35 cellular contexts compared by ENCODE assay signal in the genomic region with DNA sequence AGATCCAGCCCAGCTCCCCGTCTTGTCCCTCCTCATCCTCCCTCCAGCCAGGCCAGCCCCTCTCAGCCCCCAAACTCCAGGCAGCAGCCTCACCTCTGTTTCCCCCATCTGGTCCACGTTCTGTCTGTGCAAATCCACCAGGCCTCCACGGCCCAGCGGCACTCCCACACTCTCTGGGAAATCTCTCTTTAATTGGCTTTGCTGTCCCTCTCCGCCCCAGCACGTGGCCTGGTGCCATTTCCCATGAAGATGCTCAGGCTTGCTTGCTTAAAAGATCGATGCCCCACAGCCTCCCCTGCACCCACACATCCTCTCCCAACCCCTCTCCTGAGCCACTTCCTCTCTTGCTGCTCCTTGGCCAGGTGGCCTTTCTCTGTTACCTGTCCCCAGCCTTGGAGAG. TPM values are rescaled to one million over a fixed set of nuclear protein-coding genes. Genes with fewer than 3 reads are reported as not detected.
DNase-seq lines count a peak whose midpoint lies in the region; ATAC-seq and TF ChIP-seq lines count a peak whose summit lies in the region.
"Had no signal": no experiment of that assay in that cellular context is flagged by ENCODE, and none has a peak within 500 bp of the region (broad histone marks: within the 10 kb centered on the region; RNA-seq: fewer than 3 reads in every experiment).

No MANE protein-coding gene starts in this region.

- no peak overlapping the region for H3K4ac ChIP-seq in IMR-90 (ENCODE audit: low read depth, low read length)

- dilution Hi-C loops in IMR-90 (cut with HindIII; ENCODE audit: low sequenced_read_pairs, unreplicated experiment), result no loop called here

- H3K9me3 ChIP-seq in IMR-90 (ENCODE audit: control insufficient read depth, insufficient read depth, low read length) (no peaks in the 10 kb centered on the region), endodermal cell (ENCODE audit: control insufficient read depth, low read length) (no peaks in the 10 kb centered on the region), osteoblast (ENCODE audit: low read depth, low read length) (no peaks in the 10 kb centered on the region)
- no peaks in the 10 kb centered on the region for H3K9me3 ChIP-seq in CD4-positive, alpha-beta memory T cell (ENCODE audit: control insufficient read depth in 1 of 2, low read length in 2 of 2)
- H3K9me3 ChIP-seq: ascending aorta, neutrophil, psoas muscle, SJSA1, testis had no signal

- H3K27ac ChIP-seq in IMR-90 (ENCODE audit: insufficient read depth, low read length) (no peak overlapping the region), endodermal cell (ENCODE audit: low read depth, low read length) (no peak overlapping the region), osteoblast (ENCODE audit: low read depth, low read length) (no peak overlapping the region)
- no peak overlapping the region for H3K27ac ChIP-seq in CD4-positive, alpha-beta memory T cell (ENCODE audit: low read depth, low read length)
- H3K27ac ChIP-seq: ascending aorta, cardiac muscle cell, epithelial cell of prostate, neutrophil, psoas muscle, RWPE1, SJSA1 had no signal

- BruUV-seq in IMR-90 (replicated peaks; lab: Mats Ljungman, UMichigan), result no TSS peak

- H3K4me1 ChIP-seq in IMR-90 (ENCODE audit: control insufficient read depth, insufficient read depth, low read length), result peaks cover 3% of the 10 kb centered on the region; the same call in 1 of the 2 replicates
- H3K4me1 ChIP-seq in endodermal cell (ENCODE audit: control insufficient read depth, insufficient read depth, low read length), result no peaks in the 10 kb centered on the region
- H3K4me1 ChIP-seq in osteoblast (ENCODE audit: insufficient read depth, low read length), result peaks cover 4% of the 10 kb centered on the region
- H3K4me1 ChIP-seq in CD4-positive, alpha-beta memory T cell (ENCODE audit: insufficient read depth, low read length), result peaks cover 9% of the 10 kb centered on the region
- H3K4me1 ChIP-seq: ascending aorta, SJSA1 had no signal

- no peak overlapping the region for H3K4me3 Mint-ChIP-seq in T-helper 2 cell treated with Interferon-gamma antibody and Interleukin-4, amounts not matched to agents 5 μg/mL and 100 μg/mL, for 36 hours
- no peak overlapping the region for H3K4me3 Mint-ChIP-seq in endodermal cell
- no peak overlapping the region for H3K4me3 Mint-ChIP-seq in CD4-positive, alpha-beta memory T cell
- H3K4me3 Mint-ChIP-seq: activated CD4-positive, alpha-beta memory T cell treated with anti-CD3 and anti-CD28 coated beads, Interleukin-2, amount 10 ng/mL, durations not matched to agents 7 days and 5 days; activated naive CD8-positive, alpha-beta T cell; CD4-positive, alpha-beta T cell; GM23338; T-helper 1 cell treated with Interleukin-12 subunit alpha and Interleukin-12 subunit beta and Interleukin-4 antibody, amounts not matched to agents 30 μg/mL and 1 μg/mL, for 36 hours had no signal

- H3K36me3 Mint-ChIP-seq in T-helper 2 cell treated with Interferon-gamma antibody and Interleukin-4, amounts not matched to agents 5 μg/mL and 100 μg/mL, for 36 hours (ENCODE audit: low read depth), result no peaks in the 10 kb centered on the region
- peaks cover 3% of the 10 kb centered on the region for H3K36me3 Mint-ChIP-seq in endodermal cell (ENCODE audit: low read depth)
- no peaks in the 10 kb centered on the region for H3K36me3 Mint-ChIP-seq in CD4-positive, alpha-beta memory T cell
- H3K36me3 Mint-ChIP-seq: activated naive CD8-positive, alpha-beta T cell had no signal

- H3K9me1 ChIP-seq in IMR-90 (ENCODE audit: insufficient read depth, low read length), result no peaks in the 10 kb centered on the region

- H3K79me2 ChIP-seq in osteoblast (ENCODE audit: insufficient read depth, low read length), result no peaks in the 10 kb centered on the region

- H3K36me3 ChIP-seq in IMR-90 (ENCODE audit: control insufficient read depth, insufficient read depth, low read length) (no peaks in the 10 kb centered on the region), endodermal cell (ENCODE audit: control insufficient read depth, insufficient read depth, low read length) (no peaks in the 10 kb centered on the region), osteoblast (ENCODE audit: insufficient read depth, low read length) (no peaks in the 10 kb centered on the region)
- no peaks in the 10 kb centered on the region for H3K36me3 ChIP-seq in CD4-positive, alpha-beta memory T cell (ENCODE audit: insufficient read depth, low read length)
- H3K36me3 ChIP-seq: cardiac muscle cell, neutrophil, SJSA1 had no signal

- H4K8ac ChIP-seq in IMR-90 (ENCODE audit: low read depth in 2 of 2, low read length in 2 of 2), result no peak overlapping the region

- TF ChIP-seq POLR2A in IMR-90 (IDR thresholded peaks at IDR 0.05; ENCODE audit: low read depth, low read length), result no peak

- no peaks in the 10 kb centered on the region for H3K9me3 Mint-ChIP-seq in T-helper 2 cell treated with Interferon-gamma antibody and Interleukin-4, amounts not matched to agents 5 μg/mL and 100 μg/mL, for 36 hours
- H3K9me3 Mint-ChIP-seq in endodermal cell, result no peaks in the 10 kb centered on the region
- no peaks in the 10 kb centered on the region for H3K9me3 Mint-ChIP-seq in CD4-positive, alpha-beta memory T cell
- H3K9me3 Mint-ChIP-seq: activated CD4-positive, alpha-beta memory T cell treated with anti-CD3 and anti-CD28 coated beads, Interleukin-2, amount 10 ng/mL, durations not matched to agents 7 days and 5 days; CD4-positive, alpha-beta T cell; GM23338; T-helper 1 cell treated with Interleukin-12 subunit alpha and Interleukin-12 subunit beta and Interleukin-4 antibody, amounts not matched to agents 30 μg/mL and 1 μg/mL, for 36 hours had no signal

- peaks cover 17% of the 10 kb centered on the region for H3K4me1 Mint-ChIP-seq in T-helper 2 cell treated with Interferon-gamma antibody and Interleukin-4, amounts not matched to agents 5 μg/mL and 100 μg/mL, for 36 hours (ENCODE audit: low read depth)
- peaks cover 14% of the 10 kb centered on the region for H3K4me1 Mint-ChIP-seq in endodermal cell
- H3K4me1 Mint-ChIP-seq in CD4-positive, alpha-beta memory T cell, result peaks cover 8 to 15% (median 11%) of the 10 kb centered on the region in 4 donors

- H2BK15ac ChIP-seq in IMR-90 (ENCODE audit: low read depth, low read length), result no peak overlapping the region

- H4K20me1 ChIP-seq in IMR-90 (ENCODE audit: insufficient read depth, low read length) (no peaks in the 10 kb centered on the region), osteoblast (ENCODE audit: insufficient read depth, low read length) (no peaks in the 10 kb centered on the region)

- H2BK120ac ChIP-seq in IMR-90 (ENCODE audit: low read depth, low read length), result no peak overlapping the region

- no peak overlapping the region for H3K18ac ChIP-seq in IMR-90 (ENCODE audit: low read depth, low read length)

- H3K27me3 Mint-ChIP-seq in T-helper 2 cell treated with Interferon-gamma antibody and Interleukin-4, amounts not matched to agents 5 μg/mL and 100 μg/mL, for 36 hours (ENCODE audit: low read depth), result peaks cover 8% of the 10 kb centered on the region
- no peaks in the 10 kb centered on the region for H3K27me3 Mint-ChIP-seq in endodermal cell (ENCODE audit: insufficient read depth)
- H3K27me3 Mint-ChIP-seq in CD4-positive, alpha-beta memory T cell, result no peaks in the 10 kb centered on the region
- H3K27me3 Mint-ChIP-seq: activated naive CD8-positive, alpha-beta T cell; CD4-positive, alpha-beta T cell had no signal

- in situ Hi-C loops in IMR-90 (cut with MboI; ENCODE audit: low sequenced_read_pairs), result no loop called here
- in situ Hi-C loops in G401 (cut with HindIII; ENCODE audit: low sequenced_read_pairs), result no loop called here

- H3K27me3 ChIP-seq in IMR-90 (ENCODE audit: control insufficient read depth, insufficient read depth, low read length), result peaks cover 21% of the 10 kb centered on the region
- no peaks in the 10 kb centered on the region for H3K27me3 ChIP-seq in endodermal cell (ENCODE audit: control insufficient read depth, insufficient read depth, low read length, poor library complexity, severe bottlenecking)
- H3K27me3 ChIP-seq in osteoblast (ENCODE audit: insufficient read depth, low read length), result no peaks in the 10 kb centered on the region
- no peaks in the 10 kb centered on the region for H3K27me3 ChIP-seq in CD4-positive, alpha-beta memory T cell (ENCODE audit: insufficient read depth, low read length)
- H3K27me3 ChIP-seq: ascending aorta, cardiac muscle cell, neutrophil, SJSA1, testis had no signal

- CTCF ChIA-PET in IMR-90 (lab: Yijun Ruan, JAX), result no interaction called here
- CTCF ChIA-PET in CD4-positive, alpha-beta memory T cell (lab: Charles Lee; ENCODE audit: partially characterized antibody), result interaction anchor here (5.3 kb wide), 1 partner anchor 13 kb away, joined by 41 read pairs; no protein-coding TSS in a partner anchor

- peak overlapping the region; percentile 68 for H3K27ac Mint-ChIP-seq in T-helper 2 cell treated with Interferon-gamma antibody and Interleukin-4, amounts not matched to agents 5 μg/mL and 100 μg/mL, for 36 hours
- no peak overlapping the region for H3K27ac Mint-ChIP-seq in endodermal cell
- peak overlapping the region in 2 of 7 donors; percentile 59 to 66 for H3K27ac Mint-ChIP-seq in CD4-positive, alpha-beta memory T cell
- H3K27ac Mint-ChIP-seq: activated CD4-positive, alpha-beta memory T cell treated with anti-CD3 and anti-CD28 coated beads, Interleukin-2, amount 10 ng/mL, durations not matched to agents 7 days and 5 days; activated naive CD8-positive, alpha-beta T cell; CD4-positive, alpha-beta T cell; GM23338; T-helper 1 cell treated with Interleukin-12 subunit alpha and Interleukin-12 subunit beta and Interleukin-4 antibody, amounts not matched to agents 30 μg/mL and 1 μg/mL, for 36 hours had no signal

- TF ChIP-seq RAD21 in IMR-90 (IDR thresholded peaks at IDR 0.05; ENCODE audit: low read length), result no peak

- H2AFZ ChIP-seq in IMR-90 (replicated peaks; ENCODE audit: low read length, poor library complexity) (no peak overlapping the region), osteoblast (ENCODE audit: low read length) (no peak overlapping the region)
- H2AFZ ChIP-seq: GM23338 had no signal

- no peak overlapping the region for H2BK5ac ChIP-seq in IMR-90 (ENCODE audit: low read depth, low read length, poor library complexity, severe bottlenecking)

- H3K14ac ChIP-seq in IMR-90 (replicated peaks; ENCODE audit: low read depth, low read length), result no peak overlapping the region

- DNase-seq in T-helper 2 cell treated with Interferon-gamma antibody and Interleukin-4, amounts not matched to agents 5 μg/mL and 100 μg/mL, for 36 hours (ENCODE audit: low spot score), result no peak
- DNase-seq in T-helper 2 cell (no peak), IMR-90 (no peak), endodermal cell (peak; percentile 32), osteoblast (ENCODE audit: insufficient read length, low spot score, missing footprints) (peak; percentile 72), G401 (ENCODE audit: low spot score) (no peak), inferior parietal cortex (ENCODE audit: extremely low spot score) (no peak)
- no peak for DNase-seq in CD4-positive, alpha-beta memory T cell
- DNase-seq: activated CD4-positive, alpha-beta memory T cell treated with anti-CD3 and anti-CD28 coated beads, Interleukin-2, amount 10 ng/mL, durations not matched to agents 7 days and 5 days; activated CD4-positive, CD25-positive, alpha-beta regulatory T cell treated with anti-CD3 and anti-CD28 coated beads, Interleukin-2, amount 50 U/mL, for 72 hours; effector CD4-positive, alpha-beta T cell; hypothalamus; NCI-H1092 treated with DMSO at 0.1 percent for 48 hours; NCI-H187 treated with DMSO at 0.1 percent for 48 hours; NCI-H2171; stimulated activated CD4-positive, alpha-beta T cell treated with anti-CD3 and anti-CD28 coated beads, Interleukin-15, amount 100 ng/mL, for 24 hours; stimulated activated naive CD4-positive, alpha-beta T cell treated with Interleukin-2 at 50 U/mL for 16 hours; testis had no signal

- H3K23ac ChIP-seq in IMR-90 (ENCODE audit: low read depth, low read length), result no peak overlapping the region

- TF ChIP-seq CTCF in IMR-90 (conservative IDR thresholded peaks at IDR 0.05; ENCODE audit: low read depth, low read length) (no peak), endodermal cell (conservative IDR thresholded peaks at IDR 0.05) (no peak), osteoblast (IDR thresholded peaks at IDR 0.05; ENCODE audit: extremely low read depth, low read depth, low read length) (no peak)

- H2AK9ac ChIP-seq in IMR-90 (replicated peaks; ENCODE audit: low read depth, low read length, poor library complexity), result peak overlapping the region; percentile 70

- H3K4me3 ChIP-seq in IMR-90 (ENCODE audit: insufficient read depth, low read depth, low read length) (no peak overlapping the region), endodermal cell (ENCODE audit: low read length) (no peak overlapping the region), osteoblast (ENCODE audit: insufficient read depth, low read length) (no peak overlapping the region)
- H3K4me3 ChIP-seq in CD4-positive, alpha-beta memory T cell (ENCODE audit: low read length in 2 of 2), result no peak overlapping the region
- H3K4me3 ChIP-seq: ascending aorta, cardiac muscle cell, GM23338, psoas muscle, SJSA1, testis had no signal

- no peak overlapping the region for H2BK20ac ChIP-seq in IMR-90 (ENCODE audit: low read depth, low read length)

- intact Hi-C loops in IMR-90 (cut with micrococcal nuclease), result no loop called here
- intact Hi-C loops in CD4-positive, alpha-beta memory T cell (cut with micrococcal nuclease), result no loop called here

- H3K9ac ChIP-seq in IMR-90 (ENCODE audit: low read depth, low read length) (no peak overlapping the region), endodermal cell (ENCODE audit: extremely low read depth, low read length, poor library complexity, severe bottlenecking) (no peak overlapping the region)

- no peak for ATAC-seq in IMR-90 (ENCODE audit: low read depth)
- ATAC-seq: GM23338, left lobe of liver, psoas muscle had no signal

- H3K56ac ChIP-seq in IMR-90 (ENCODE audit: extremely low read depth, insufficient read depth, low read length), result no peak overlapping the region

- no peak overlapping the region for H4K5ac ChIP-seq in IMR-90 (ENCODE audit: low read depth, low read length)

- no peak overlapping the region for H2AK5ac ChIP-seq in IMR-90 (ENCODE audit: low read depth, low read length)

- H3K79me1 ChIP-seq in IMR-90 (ENCODE audit: low read depth in 1 of 2, low read length in 2 of 2), result no peaks in the 10 kb centered on the region

- H4K91ac ChIP-seq in IMR-90 (ENCODE audit: insufficient read depth, low read depth, low read length), result no peak overlapping the region

- H3K4me2 ChIP-seq in IMR-90 (ENCODE audit: low read depth, low read length) (no peak overlapping the region), osteoblast (ENCODE audit: insufficient read depth, low read length) (no peak overlapping the region)
- H3K4me2 ChIP-seq: GM23338 had no signal

- 75% methylated on average over 6 of the region's 7 CpGs; no CpG with 5 or more reads in 1 of the 2 experiments for WGBS in IMR-90 (ENCODE audit: extremely low coverage in 2 of 2, insufficient read length in 1 of 2), 2 experiments
- WGBS in endodermal cell (ENCODE audit: insufficient coverage in 1 of 2, insufficient read length in 1 of 2), 2 experiments, result 89 to 93% methylated on average over 6 to 7 of the region's 7 CpGs

- POLR2A ChIA-PET in IMR-90 (lab: Charles Lee; ENCODE audit: unreplicated experiment), result no interaction called here
- POLR2A ChIA-PET in CD4-positive, alpha-beta memory T cell (lab: Charles Lee; ENCODE audit: partially characterized antibody), result no interaction called here

RNA-seq across cellular contexts. Expression of gene PRF1, which starts 39.3 kb away (rescaled TPM):
- total RNA-seq in IMR-90 (2012; rRNA removed) (not detected in 2 replicates), endodermal cell (not detected), osteoblast (not detected in 2 replicates)
- polyA plus RNA-seq in IMR-90 (2012; rRNA removed), result not detected in 2 replicates
- not detected in 2 replicates for polyA plus RNA-seq in IMR-90 (2012; cell fraction: cytosol; rRNA removed)
- not detected in 2 replicates for polyA plus RNA-seq in IMR-90 (2012; cell fraction: nucleus; rRNA removed; ENCODE audit: low replicate concordance)
- not detected for polyA plus RNA-seq in endodermal cell (2013, experiment 1 of 2)
- not detected for polyA plus RNA-seq in endodermal cell (2013, experiment 2 of 2)
- total RNA-seq in G401 (2014; rRNA removed; shearing (Covaris generic)), result not detected in 2 replicates
- 10 to 100 TPM; 18.0 to 19.5 TPM for total RNA-seq in CD4-positive, alpha-beta memory T cell
- 10 to 100 TPM; 65.0 to 67.5 TPM for polyA plus RNA-seq in CD4-positive, alpha-beta memory T cell
- total RNA-seq: A172, cardiac muscle cell, glomerular endothelial cell, GM23338, HT-29, M059J, NCI-H460, SJSA1 had no signal
- polyA plus RNA-seq: cardiac muscle cell had no signal

Comparison
In these comparisons a context has a peak if more than half of its experiments do, and no peak if none do; other contexts are left out.
1. DNase-seq: peak in endodermal cell (single experiment) and osteoblast (single experiment); none in T-helper 2 cell treated with Interferon-gamma antibody and Interleukin-4, amounts not matched to agents 5 μg/mL and 100 μg/mL, for 36 hours (single experiment), T-helper 2 cell (0 of 5), IMR-90 (single experiment), G401 (single experiment), CD4-positive, alpha-beta memory T cell (0 of 5) and inferior parietal cortex (single experiment).
2. RNA of gene PRF1, which starts 39.3 kb away (total RNA-seq): 18.0 to 19.5 TPM in CD4-positive, alpha-beta memory T cell; not detected in endodermal cell, not detected in IMR-90, not detected in osteoblast and not detected in G401; every median in the first group is over 10 times any median in the second.